ENCODE assay signal across 22 cellular contexts in genomic region chr3:156240642-156241041, GRCh38.
"Had no signal": no experiment of that assay in that cellular context is flagged by ENCODE, and none has a peak within 500 bp of the region (broad histone marks: within the 10 kb centered on the region; RNA-seq: fewer than 3 reads in every experiment).

No MANE protein-coding gene starts in this region.

- H3K36me3 ChIP-seq: prostate gland, spleen, tibial nerve had no signal

- H3K4me2 ChIP-seq: hepatocyte had no signal

- H3K27me3 ChIP-seq: foreskin keratinocyte, hepatocyte, testis, tibial nerve had no signal

- ATAC-seq: foreskin keratinocyte; left cardiac atrium; left ventricle myocardium superior; sciatic nerve; stimulated activated naive B cell treated with anti-CD40 and anti-IgM and Interleukin-4, amounts not matched to agents 10 μg/mL and 1 μg/mL and 100 μg/mL, for 72 hours; stimulated activated naive CD8-positive, alpha-beta T cell treated with anti-CD3 and anti-CD28 coated beads, Interleukin-15, amount 100 ng/mL, for 72 hours had no signal

- H3K27ac ChIP-seq: foreskin keratinocyte, hepatocyte, parathyroid adenoma, prostate gland, spleen, testis, tibial nerve had no signal

- H3K9me3 ChIP-seq: prostate gland, spleen, testis, tibial nerve had no signal

- H3K4me1 ChIP-seq: foreskin keratinocyte, parathyroid adenoma, prostate gland, spleen, testis, tibial nerve had no signal

- DNase-seq: erythroblast; foreskin keratinocyte; head of caudate nucleus; kidney; left cardiac atrium; left ventricle myocardium superior; mesenchymal stem cell; midbrain; nephron progenitor cell; spleen; stimulated activated CD4-positive, alpha-beta T cell treated with anti-CD3 and anti-CD28 coated beads, Interleukin-15, amount 100 ng/mL, for 24 hours; stimulated activated CD4-positive, alpha-beta T cell treated with anti-CD3 and anti-CD28 coated beads, Interleukin-1b, Interleukin-23, amount 100 ng/mL, for 48 hours; stimulated activated CD4-positive, alpha-beta T cell treated with anti-CD3 and anti-CD28 coated beads, Interleukin-4, amount 100 ng/mL, for 4 hours; stimulated activated naive B cell treated with anti-CD40 and anti-IgM and Interleukin-4, amounts not matched to agents 10 μg/mL and 1 μg/mL and 100 μg/mL, for 72 hours; stimulated activated naive CD8-positive, alpha-beta T cell treated with anti-CD3 and anti-CD28 coated beads, Interleukin-15, amount 100 ng/mL, for 72 hours; testis had no signal

- H3K4me3 ChIP-seq: hepatocyte, lung, prostate gland, spleen, testis, tibial nerve had no signal

- H3K9ac ChIP-seq: parathyroid adenoma had no signal
